ENCODE assay signal across 1 cellular context in the genomic region with DNA sequence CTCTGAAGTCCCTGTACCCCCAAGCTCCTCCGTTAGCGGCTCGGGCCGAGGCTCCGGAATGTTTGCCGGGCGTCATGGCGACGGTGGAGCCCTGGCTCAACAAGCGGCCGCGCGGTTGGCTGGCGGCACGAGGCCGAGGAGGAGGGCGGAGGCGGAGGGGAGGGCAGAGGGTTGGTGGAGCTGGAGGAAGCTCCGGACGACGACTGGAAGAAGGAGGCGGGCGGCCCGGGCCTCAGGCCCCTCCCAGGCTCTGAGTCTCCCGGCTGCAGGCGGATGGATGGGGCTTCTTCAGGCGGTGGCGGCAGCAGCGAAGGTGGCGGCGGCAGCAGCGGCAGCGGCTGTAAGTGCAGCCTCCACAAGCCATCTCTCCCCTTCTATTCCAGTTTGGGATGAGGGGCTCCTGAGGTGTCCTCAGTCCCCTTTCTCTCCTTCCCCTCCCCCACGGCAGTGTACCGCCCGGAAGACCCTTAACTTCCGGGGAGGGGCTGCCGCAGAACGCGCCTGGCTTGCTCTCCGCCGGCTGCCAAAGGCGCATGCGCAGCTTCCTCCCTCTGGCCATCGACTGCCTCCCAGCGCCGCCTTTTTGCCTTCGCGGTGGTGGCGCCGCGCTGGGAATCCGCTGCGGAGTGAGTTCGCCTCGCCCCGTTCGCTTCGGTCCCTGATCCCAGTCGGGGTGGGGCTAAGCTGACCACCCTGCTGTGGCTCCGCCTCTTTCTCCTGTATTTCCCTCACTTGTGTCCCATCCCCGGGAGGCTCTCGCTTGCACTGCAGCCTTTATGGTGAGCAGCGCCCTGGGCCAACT.
TF ChIP-seq lines count a peak whose summit lies in the region.

A gene with protein sequence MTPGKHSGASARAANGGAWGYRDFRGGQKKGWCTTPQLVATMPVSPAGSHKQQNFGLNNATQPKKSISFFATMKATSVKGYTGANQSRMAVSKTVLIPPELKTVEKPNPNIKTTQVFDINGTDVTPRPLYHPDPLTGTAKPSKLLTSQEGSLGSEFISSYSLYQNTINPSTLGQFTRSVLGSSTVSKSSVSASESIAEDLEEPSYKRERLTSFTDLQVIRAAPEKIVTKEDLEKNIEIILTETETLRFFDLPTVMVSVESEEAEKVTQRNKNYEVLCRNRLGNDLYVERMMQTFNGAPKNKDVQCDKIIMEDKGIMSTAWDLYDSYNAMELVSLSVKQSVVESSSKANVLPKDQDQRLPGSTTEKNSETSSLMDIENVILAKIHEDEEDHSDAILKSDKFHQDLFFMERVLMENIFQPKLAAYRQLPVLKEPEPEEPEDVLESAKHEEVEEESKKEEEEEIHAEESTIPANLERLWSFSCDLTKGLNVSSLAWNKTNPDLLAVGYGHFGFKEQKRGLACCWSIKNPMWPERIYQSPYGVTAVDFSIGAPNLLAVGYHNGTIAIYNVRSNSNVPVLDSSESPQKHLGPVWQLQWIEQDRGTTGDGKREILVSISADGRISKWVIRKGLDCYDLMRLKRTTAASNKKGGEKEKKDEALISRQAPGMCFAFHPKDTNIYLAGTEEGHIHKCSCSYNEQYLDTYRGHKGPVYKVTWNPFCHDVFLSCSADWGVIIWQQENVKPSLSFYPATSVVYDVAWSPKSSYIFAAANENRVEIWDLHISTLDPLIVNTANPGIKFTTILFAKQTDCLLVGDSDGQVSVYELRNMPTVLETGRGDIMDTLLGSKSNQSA (minus strand): TSS at position 101 of the 802 bp plus-strand sequence. CDS start 25 bp downstream, at position 76.
A gene (plus strand): TSS at position 235 of the 802 bp plus-strand sequence. CDS start 39 bp downstream, at position 274.

TF ChIP-seq in IMR-90, 13 proteins besides CTCF, POLR2A, EP300 and RAD21:
- TF ChIP-seq, protein P1, sequence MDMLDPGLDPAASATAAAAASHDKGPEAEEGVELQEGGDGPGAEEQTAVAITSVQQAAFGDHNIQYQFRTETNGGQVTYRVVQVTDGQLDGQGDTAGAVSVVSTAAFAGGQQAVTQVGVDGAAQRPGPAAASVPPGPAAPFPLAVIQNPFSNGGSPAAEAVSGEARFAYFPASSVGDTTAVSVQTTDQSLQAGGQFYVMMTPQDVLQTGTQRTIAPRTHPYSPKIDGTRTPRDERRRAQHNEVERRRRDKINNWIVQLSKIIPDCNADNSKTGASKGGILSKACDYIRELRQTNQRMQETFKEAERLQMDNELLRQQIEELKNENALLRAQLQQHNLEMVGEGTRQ (IDR thresholded peaks at IDR 0.05; ENCODE audit: low read depth, low read length), result peak; percentile 62
- TF ChIP-seq SMC3 (IDR thresholded peaks at IDR 0.05; ENCODE audit: low read depth, low read length), result no peak
- TF ChIP-seq MAZ (IDR thresholded peaks at IDR 0.05; ENCODE audit: borderline replicate concordance, low read depth, low read length), result peak; percentile 84
- no peak for TF ChIP-seq RCOR1 (IDR thresholded peaks at IDR 0.05; ENCODE audit: insufficient replicate concordance, low read length)
- no peak for TF ChIP-seq MAFK (IDR thresholded peaks at IDR 0.05; ENCODE audit: low read depth, low read length)
- TF ChIP-seq NFE2L2 (IDR thresholded peaks at IDR 0.05; ENCODE audit: low read depth, low read length), result no peak
- peak; percentile 83 for TF ChIP-seq MXI1 (IDR thresholded peaks at IDR 0.05; ENCODE audit: borderline replicate concordance, low read depth, low read length)
- TF ChIP-seq BHLHE40 (IDR thresholded peaks at IDR 0.05; ENCODE audit: low read depth, low read length), result peak; percentile 28; the same call in 1 of the 2 replicates
- TF ChIP-seq, protein P2, sequence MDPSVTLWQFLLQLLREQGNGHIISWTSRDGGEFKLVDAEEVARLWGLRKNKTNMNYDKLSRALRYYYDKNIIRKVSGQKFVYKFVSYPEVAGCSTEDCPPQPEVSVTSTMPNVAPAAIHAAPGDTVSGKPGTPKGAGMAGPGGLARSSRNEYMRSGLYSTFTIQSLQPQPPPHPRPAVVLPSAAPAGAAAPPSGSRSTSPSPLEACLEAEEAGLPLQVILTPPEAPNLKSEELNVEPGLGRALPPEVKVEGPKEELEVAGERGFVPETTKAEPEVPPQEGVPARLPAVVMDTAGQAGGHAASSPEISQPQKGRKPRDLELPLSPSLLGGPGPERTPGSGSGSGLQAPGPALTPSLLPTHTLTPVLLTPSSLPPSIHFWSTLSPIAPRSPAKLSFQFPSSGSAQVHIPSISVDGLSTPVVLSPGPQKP (IDR thresholded peaks at IDR 0.05; ENCODE audit: borderline replicate concordance, low read depth, low read length), result no peak
TF ChIP-seq in IMR-90: peak in this region for 4.
